3 cellular contexts compared by ENCODE assay signal in the genomic region with DNA sequence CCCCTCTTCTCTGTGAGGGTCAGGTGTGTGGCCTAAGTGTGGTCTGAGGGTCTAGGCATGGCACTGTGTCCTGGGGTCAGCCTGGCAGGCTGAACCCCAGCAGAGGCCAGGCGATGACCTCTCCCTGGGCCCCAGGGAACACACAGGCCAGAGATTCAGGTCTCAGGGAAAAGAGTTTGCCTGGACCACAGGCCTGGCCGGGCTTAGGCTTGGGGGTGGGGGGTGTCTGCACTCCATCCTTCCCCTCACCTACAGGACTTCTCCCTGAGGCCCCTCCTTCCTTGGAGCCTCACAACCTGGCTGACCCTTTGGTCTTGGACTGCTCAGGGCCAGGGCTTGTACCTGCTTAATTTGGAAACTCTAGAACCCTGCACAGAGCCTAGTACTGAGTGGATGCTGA.
"Had no signal": no experiment of that assay in that cellular context is flagged by ENCODE, and none has a peak within 500 bp of the region (broad histone marks: within the 10 kb centered on the region; RNA-seq: fewer than 3 reads in every experiment).

No MANE protein-coding gene starts in this region.

- H3K4me3 ChIP-seq: GM12878 had no signal

- DNase-seq: GDM1, GF-D8 had no signal

- ATAC-seq: GM12878 had no signal
